Comparison of ENCODE assay signal across 16 cellular contexts in the genomic region with DNA sequence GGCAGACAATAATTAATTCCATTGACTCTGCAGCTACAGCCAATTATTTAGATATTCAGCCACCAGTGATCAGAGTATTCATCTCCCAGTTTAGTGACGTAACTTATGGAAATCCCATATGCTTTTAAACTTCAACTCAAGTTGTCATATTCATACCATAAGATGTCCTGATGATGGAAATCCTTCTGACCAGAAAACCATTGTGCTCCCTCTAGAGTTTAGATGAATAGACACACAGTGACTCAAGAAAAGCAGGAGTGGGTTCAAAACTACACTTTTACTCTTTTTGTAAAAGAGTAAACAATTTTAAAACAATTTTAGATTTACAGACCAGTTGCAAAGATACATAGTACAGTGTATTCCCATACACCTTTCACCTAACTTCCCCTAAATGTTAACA.
"Had no signal": no experiment of that assay in that cellular context is flagged by ENCODE, and none has a peak within 500 bp of the region (broad histone marks: within the 10 kb centered on the region; RNA-seq: fewer than 3 reads in every experiment).

No MANE protein-coding gene starts in this region.

- ATAC-seq: activated CD4-positive, alpha-beta T cell treated with anti-CD3 and anti-CD28 coated beads for 36 hours; activated naive CD4-positive, alpha-beta T cell treated with anti-CD3 and anti-CD28 coated beads, Interleukin-2, amount 50 U/mL, for 72 hours; effector memory CD8-positive, alpha-beta T cell; stimulated activated naive B cell treated with anti-CD40 and anti-IgM and Interleukin-4, amounts not matched to agents 10 μg/mL and 1 μg/mL and 100 μg/mL, for 72 hours; upper lobe of right lung had no signal

- H3K9me3 ChIP-seq: adrenal gland, breast epithelium, upper lobe of right lung had no signal

- H3K4me1 ChIP-seq: adrenal gland, breast epithelium, upper lobe of right lung had no signal

- H3K27me3 ChIP-seq: adrenal gland, breast epithelium had no signal

- FAIRE-seq: astrocyte, keratinocyte had no signal

- H3K36me3 ChIP-seq: adrenal gland, breast epithelium, upper lobe of right lung had no signal

- H3K4me3 ChIP-seq: adrenal gland, breast epithelium, lung, upper lobe of right lung had no signal

- DNase-seq: activated CD4-positive, alpha-beta T cell treated with anti-CD3 and anti-CD28 coated beads for 36 hours; activated CD4-positive, alpha-beta T cell treated with anti-CD3 and anti-CD28 coated beads, Interleukin-2, amount 50 U/mL, for 48 hours; activated gamma-delta T cell treated with Interleukin-2 at 50 U/mL for 16 hours; adrenal gland; effector memory CD8-positive, alpha-beta T cell; foreskin melanocyte; nephron progenitor cell; occipital lobe; posterior cingulate gyrus; stimulated activated naive B cell treated with anti-CD40 and anti-IgM and Interleukin-4, amounts not matched to agents 10 μg/mL and 1 μg/mL and 100 μg/mL, for 72 hours; upper lobe of right lung had no signal

- H3K27ac ChIP-seq: adrenal gland, breast epithelium, upper lobe of right lung had no signal
